9 cellular contexts compared by ENCODE assay signal in the genomic region with DNA sequence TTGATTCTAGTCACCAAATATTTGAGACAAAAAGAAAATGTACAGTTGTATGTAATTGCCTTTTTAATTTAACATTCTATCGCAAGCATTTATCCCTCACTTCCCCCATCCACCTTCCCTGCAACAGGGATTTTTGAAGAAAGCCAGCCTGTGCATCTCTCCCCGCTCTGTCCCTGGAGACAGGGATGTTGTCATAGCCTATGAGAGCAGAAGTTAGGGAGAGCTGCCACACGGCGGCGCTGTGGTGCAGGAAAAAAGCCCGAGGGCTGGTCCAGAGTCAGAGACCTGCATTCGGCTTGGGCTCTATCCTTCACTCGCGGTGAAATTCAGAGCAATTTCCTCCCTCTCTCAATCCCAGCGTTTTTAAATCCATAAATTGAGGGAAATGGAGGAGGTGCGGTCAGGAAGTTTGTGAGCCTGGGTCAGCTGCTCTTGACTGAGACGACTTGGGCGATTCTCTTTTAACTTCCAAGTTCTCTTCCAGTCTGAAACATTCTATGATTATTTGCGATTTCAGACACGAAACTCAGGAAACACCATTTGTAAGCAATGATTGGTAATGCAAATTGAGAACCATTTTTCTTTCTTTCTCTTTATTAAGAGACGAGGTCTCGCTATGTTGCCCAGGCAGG. TPM values are rescaled to one million over a fixed set of nuclear protein-coding genes. Genes with fewer than 3 reads are reported as not detected.
DNase-seq lines count a peak whose midpoint lies in the region; ATAC-seq and TF ChIP-seq lines count a peak whose summit lies in the region.
"Had no signal": no experiment of that assay in that cellular context is flagged by ENCODE, and none has a peak within 500 bp of the region (broad histone marks: within the 10 kb centered on the region; RNA-seq: fewer than 3 reads in every experiment).

No MANE protein-coding gene starts in this region.

- no peaks in the 10 kb centered on the region for H3K27me3 Mint-ChIP-seq in endothelial cell (ENCODE audit: unreplicated experiment)

- H3K27ac Mint-ChIP-seq in endothelial cell (ENCODE audit: unreplicated experiment) = peak overlapping the region; percentile 36
- H3K27ac Mint-ChIP-seq: T-helper 1 cell treated with Interleukin-12 subunit alpha and Interleukin-12 subunit beta and Interleukin-4 antibody, amounts not matched to agents 30 μg/mL and 1 μg/mL, for 36 hours had no signal

- TF ChIP-seq CTCF in endothelial cell (IDR thresholded peaks at IDR 0.05; ENCODE audit: unreplicated experiment) = peak; percentile 95

- no peaks in the 10 kb centered on the region for H3K9me3 ChIP-seq in NT2/D1 (ENCODE audit: insufficient read depth, low read length)

- H3K36me3 ChIP-seq in NT2/D1 (ENCODE audit: insufficient read depth, insufficient read length, low read length) = no peaks in the 10 kb centered on the region

- H3K9me3 Mint-ChIP-seq in endothelial cell (ENCODE audit: unreplicated experiment) = no peaks in the 10 kb centered on the region
- H3K9me3 Mint-ChIP-seq: T-helper 1 cell treated with Interleukin-12 subunit alpha and Interleukin-12 subunit beta and Interleukin-4 antibody, amounts not matched to agents 30 μg/mL and 1 μg/mL, for 36 hours had no signal

- no peak overlapping the region for H3K4me3 Mint-ChIP-seq in endothelial cell (ENCODE audit: unreplicated experiment)
- H3K4me3 Mint-ChIP-seq: T-helper 1 cell treated with Interleukin-12 subunit alpha and Interleukin-12 subunit beta and Interleukin-4 antibody, amounts not matched to agents 30 μg/mL and 1 μg/mL, for 36 hours had no signal

- H3K4me3 ChIP-seq in NT2/D1 (ENCODE audit: insufficient read length, low read depth) = no peak overlapping the region

- DNase-seq in COLO668 (lab: John Stamatoyannopoulos, UW; ENCODE audit: unreplicated experiment) (peak; percentile 66), HS-5 (ENCODE audit: low read depth) (peak; percentile 53), NT2/D1 (ENCODE audit: low read depth, low spot score) (peak; percentile 65), endothelial cell (ENCODE audit: low spot score) (peak; percentile 94), middle frontal gyrus (ENCODE audit: extremely low spot score, low spot score) (peak; percentile 67)
- peak; percentile 74 for DNase-seq in activated CD8-positive, alpha-beta memory T cell treated with anti-CD3 and anti-CD28 coated beads, Interleukin-2, amount 50 U/mL, for 24 hours (ENCODE audit: extremely low read depth)
- DNase-seq in stimulated activated CD8-positive, alpha-beta memory T cell treated with anti-CD3 and anti-CD28 coated beads, Interleukin-4, amount 100 ng/mL, for 48 hours = peak; percentile 95

- peaks cover 5% of the 10 kb centered on the region for H3K4me1 ChIP-seq in NT2/D1 (ENCODE audit: insufficient read depth, insufficient read length)

- H3K9ac ChIP-seq in NT2/D1 (ENCODE audit: insufficient read length, low read depth) = no peak overlapping the region

- H3K4me1 Mint-ChIP-seq in endothelial cell (ENCODE audit: unreplicated experiment) = peaks cover 4% of the 10 kb centered on the region

- H3K27me3 ChIP-seq in NT2/D1 (ENCODE audit: insufficient read depth, insufficient read length) = no peaks in the 10 kb centered on the region

- ATAC-seq in GM19452 (IDR thresholded peaks at IDR 0.05; ENCODE audit: unreplicated experiment) = peak; percentile 97

- H3K36me3 Mint-ChIP-seq in endothelial cell (ENCODE audit: low read depth, unreplicated experiment) = no peaks in the 10 kb centered on the region

RNA-seq across cellular contexts. Expression of a gene that starts 17.5 kb away (rescaled TPM):
- 0.31 TPM for total RNA-seq in endothelial cell (ENCODE audit: unreplicated experiment)

RNA-seq across cellular contexts. Expression of a gene that starts 40.7 kb away (rescaled TPM):
- 162 TPM for total RNA-seq in endothelial cell (ENCODE audit: unreplicated experiment)

RNA-seq across cellular contexts. Expression of a gene that starts 57.6 kb away (rescaled TPM):
- total RNA-seq in endothelial cell (ENCODE audit: unreplicated experiment) = 31.7 TPM
